In the genomic region with DNA sequence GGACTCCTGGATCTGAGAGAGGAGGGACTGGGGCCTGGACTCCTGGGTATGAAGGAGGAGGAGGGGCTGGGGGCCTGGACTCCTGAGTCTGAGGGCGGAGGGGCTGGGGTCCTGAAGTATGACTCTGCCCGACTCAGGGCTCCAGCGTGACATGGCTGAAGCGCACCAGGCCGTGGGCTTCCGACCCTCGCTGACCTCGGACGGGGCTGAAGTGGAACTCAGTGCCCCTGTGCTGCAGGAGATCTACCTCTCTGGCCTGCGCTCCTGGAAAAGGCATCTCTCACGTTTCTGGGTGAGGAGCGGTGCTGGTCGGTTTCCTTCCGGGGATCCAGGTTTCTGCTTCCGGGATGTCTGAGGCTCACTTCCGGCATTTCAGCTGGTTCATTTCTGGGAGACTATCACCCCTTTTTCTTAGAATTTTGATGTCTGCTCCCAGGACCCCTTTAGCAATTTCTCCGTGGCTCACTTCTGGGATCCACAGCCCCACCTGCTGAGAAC, we compare ENCODE assay signal across 10 cellular contexts. TPM values are rescaled to one million over a fixed set of nuclear protein-coding genes. Genes with fewer than 3 reads are reported as not detected.
DNase-seq lines count a peak whose midpoint lies in the region; ATAC-seq and TF ChIP-seq lines count a peak whose summit lies in the region.
"Had no signal": no experiment of that assay in that cellular context is flagged by ENCODE, and none has a peak within 500 bp of the region (broad histone marks: within the 10 kb centered on the region; RNA-seq: fewer than 3 reads in every experiment).

No MANE protein-coding gene starts in this region.

- no peak for TF ChIP-seq CTCF in GM23338 (conservative IDR thresholded peaks at IDR 0.05; ENCODE audit: low read depth in 2 of 2)
- no peak for TF ChIP-seq CTCF in progenitor cell of endocrine pancreas (IDR thresholded peaks at IDR 0.05; ENCODE audit: unreplicated experiment)
- no peak for TF ChIP-seq CTCF in ascending aorta (IDR thresholded peaks at IDR 0.05)

- H3K27me3 ChIP-seq in GM23338 (ENCODE audit: insufficient read depth) (no peaks in the 10 kb centered on the region), ascending aorta (no peaks in the 10 kb centered on the region)

- no peak for DNase-seq in GM23338 (ENCODE audit: low spot score)
- DNase-seq in T-helper 17 cell: no peak
- DNase-seq in head of caudate nucleus: peak; percentile 35 to 83 (median 70)
- DNase-seq in progenitor cell of endocrine pancreas (ENCODE audit: low spot score, unreplicated experiment): no peak
- no peak for DNase-seq in ascending aorta (ENCODE audit: low spot score in 2 of 2)
- DNase-seq: activated CD4-positive, alpha-beta T cell treated with anti-CD3 and anti-CD28 coated beads for 36 hours; activated naive CD4-positive, alpha-beta T cell had no signal

- peak overlapping the region; percentile 99 for H3K4me2 ChIP-seq in GM23338

- H3K36me3 Mint-ChIP-seq in GM23338 (ENCODE audit: low read depth) (peaks cover 37% of the 10 kb centered on the region), T-helper 17 cell (ENCODE audit: low read depth) (peaks cover 3% of the 10 kb centered on the region), progenitor cell of endocrine pancreas (ENCODE audit: insufficient read depth) (peaks cover 5% of the 10 kb centered on the region)

- H3K9me3 ChIP-seq in T-helper 17 cell (ENCODE audit: control insufficient read depth, low read length, poor library complexity, severe bottlenecking) (no peaks in the 10 kb centered on the region), ascending aorta (no peaks in the 10 kb centered on the region)

- H3K27ac Mint-ChIP-seq in GM23338 (no peak overlapping the region; the same call in 1 of the 2 replicates), T-helper 17 cell (no peak overlapping the region), progenitor cell of endocrine pancreas (no peak overlapping the region)
- H3K27ac Mint-ChIP-seq: activated CD4-positive, alpha-beta T cell treated with anti-CD3 and anti-CD28 coated beads for 36 hours had no signal

- ATAC-seq in GM23338: no peak
- ATAC-seq in T-helper 17 cell: no peak
- ATAC-seq in GM18511 (IDR thresholded peaks at IDR 0.05; ENCODE audit: unreplicated experiment): no peak
- ATAC-seq in GM19452 (IDR thresholded peaks at IDR 0.05; ENCODE audit: unreplicated experiment): no peak
- ATAC-seq: activated CD4-positive, alpha-beta T cell treated with anti-CD3 and anti-CD28 coated beads for 36 hours had no signal

- peaks cover 18% of the 10 kb centered on the region for H4K20me1 ChIP-seq in GM23338 (replicated peaks; ENCODE audit: insufficient read depth)

- H3K4me3 Mint-ChIP-seq in GM23338 (peak overlapping the region; percentile 94), T-helper 17 cell (peak overlapping the region; percentile 43), progenitor cell of endocrine pancreas (ENCODE audit: low read depth) (peak overlapping the region; percentile 49)

- H3K9me3 Mint-ChIP-seq in GM23338 (peaks cover 8% of the 10 kb centered on the region), progenitor cell of endocrine pancreas (ENCODE audit: low read depth) (no peaks in the 10 kb centered on the region)

- intact Hi-C loops in head of caudate nucleus (cut with DNase I): no loop called here
- intact Hi-C loops in ascending aorta (cut with DNase I): no loop called here

- H2AFZ ChIP-seq in GM23338: no peak overlapping the region

- H3K36me3 ChIP-seq in GM23338 (ENCODE audit: insufficient read depth): no peaks in the 10 kb centered on the region; the same call in 1 of the 2 replicates
- H3K36me3 ChIP-seq in ascending aorta: peaks cover 0 to 9% of the 10 kb centered on the region in 2 donors

- peaks cover 31% of the 10 kb centered on the region for H3K27me3 Mint-ChIP-seq in GM23338 (ENCODE audit: insufficient read depth, low read depth, poor library complexity)
- peaks cover 13% of the 10 kb centered on the region for H3K27me3 Mint-ChIP-seq in T-helper 17 cell
- H3K27me3 Mint-ChIP-seq in progenitor cell of endocrine pancreas: no peaks in the 10 kb centered on the region

- no peaks in the 10 kb centered on the region for H3K9me2 ChIP-seq in GM23338 (ENCODE audit: insufficient read depth)

- peaks cover 39% of the 10 kb centered on the region for H3F3A ChIP-seq in GM23338 (replicated peaks; ENCODE audit: low read depth)

- H3K79me2 ChIP-seq in GM23338 (replicated peaks; ENCODE audit: insufficient read depth): peaks cover 8% of the 10 kb centered on the region

- H3K4me1 Mint-ChIP-seq in GM23338: peaks cover 31% of the 10 kb centered on the region
- H3K4me1 Mint-ChIP-seq in T-helper 17 cell: peaks cover 25% of the 10 kb centered on the region
- peaks cover 11% of the 10 kb centered on the region for H3K4me1 Mint-ChIP-seq in progenitor cell of endocrine pancreas (ENCODE audit: low read depth)

- H3K4me1 ChIP-seq in GM23338 (ENCODE audit: insufficient read depth) (peaks cover 25% of the 10 kb centered on the region), ascending aorta (peaks cover 0 to 17% of the 10 kb centered on the region in 2 donors)

- no peak overlapping the region for H3K27ac ChIP-seq in GM23338 (ENCODE audit: low read depth)
- no peak overlapping the region for H3K27ac ChIP-seq in ascending aorta
- H3K27ac ChIP-seq: skin epidermis had no signal

- peak overlapping the region; percentile 97 for H3K4me3 ChIP-seq in GM23338
- H3K4me3 ChIP-seq in ascending aorta: no peak overlapping the region

RNA-seq across cellular contexts. Expression of a gene that starts 1.2 kb away (rescaled TPM):
- total RNA-seq in GM23338 (2014; rRNA removed; shearing (Covaris generic)): 46.8 and 63.4 TPM in 2 replicates
- 77.3 and 79.3 TPM in 2 replicates for polyA plus RNA-seq in GM23338 (2016; fragmentation: Nextera tagmentation; extraction: Ambion mirVana)
- total RNA-seq in T-helper 17 cell: 1 to 10 TPM in 1 of 2 donors, under 1 TPM in 1; 0.31 to 1.0 TPM
- total RNA-seq in progenitor cell of endocrine pancreas: 49.9 and 53.1 TPM in 2 replicates
- 12.3 TPM for total RNA-seq in ascending aorta

RNA-seq across cellular contexts. Expression of a gene that starts 2.8 kb away (rescaled TPM):
- total RNA-seq in GM23338 (2014; rRNA removed; shearing (Covaris generic)): 3.1 and 5.7 TPM in 2 replicates
- 2.6 and 2.8 TPM in 2 replicates for polyA plus RNA-seq in GM23338 (2016; fragmentation: Nextera tagmentation; extraction: Ambion mirVana)
- total RNA-seq in T-helper 17 cell (1 to 10 TPM; 2.8 to 2.9 TPM), progenitor cell of endocrine pancreas (7.7 TPM in 2 replicates), ascending aorta (9.8 TPM)

RNA-seq across cellular contexts. Expression of a gene that starts 15.1 kb away (rescaled TPM):
- total RNA-seq in GM23338 (2014; rRNA removed; shearing (Covaris generic)): 700 and 762 TPM in 2 replicates
- polyA plus RNA-seq in GM23338 (2016; fragmentation: Nextera tagmentation; extraction: Ambion mirVana): 587 and 590 TPM in 2 replicates
- total RNA-seq in T-helper 17 cell (10 to 100 TPM; 83.9 to 97.7 TPM), progenitor cell of endocrine pancreas (299 and 306 TPM in 2 replicates), ascending aorta (271 TPM)

RNA-seq across cellular contexts. Expression of a gene that starts 26.4 kb away (rescaled TPM):
- total RNA-seq in GM23338 (2014; rRNA removed; shearing (Covaris generic)): 30.6 and 61.3 TPM in 2 replicates
- 102 and 114 TPM in 2 replicates for polyA plus RNA-seq in GM23338 (2016; fragmentation: Nextera tagmentation; extraction: Ambion mirVana)
- total RNA-seq in T-helper 17 cell (10 to 100 TPM; 10.2 to 15.6 TPM), progenitor cell of endocrine pancreas (58.5 and 59.0 TPM in 2 replicates), ascending aorta (0.64 TPM)

RNA-seq across cellular contexts. Expression of a gene that starts 26.5 kb away (rescaled TPM):
- total RNA-seq in GM23338 (2014; rRNA removed; shearing (Covaris generic)): 89.3 and 164 TPM in 2 replicates
- polyA plus RNA-seq in GM23338 (2016; fragmentation: Nextera tagmentation; extraction: Ambion mirVana): 57.4 and 72.4 TPM in 2 replicates
- total RNA-seq in T-helper 17 cell (100 to 1,000 TPM; 162 to 181 TPM), progenitor cell of endocrine pancreas (103 and 110 TPM in 2 replicates), ascending aorta (75.9 TPM)

Comparison
In these comparisons a context has a peak if more than half of its experiments do, and no peak if none do; other contexts are left out.
1. DNase-seq: peak in head of caudate nucleus (42 of 42); none in GM23338 (single experiment), T-helper 17 cell (0 of 3), progenitor cell of endocrine pancreas (single experiment) and ascending aorta (0 of 2).
2. H3K4me3 Mint-ChIP-seq: peak in every context shown above with its lines; median percentile 94 in GM23338; 49 in progenitor cell of endocrine pancreas; 43 in T-helper 17 cell.